In the genomic region with DNA sequence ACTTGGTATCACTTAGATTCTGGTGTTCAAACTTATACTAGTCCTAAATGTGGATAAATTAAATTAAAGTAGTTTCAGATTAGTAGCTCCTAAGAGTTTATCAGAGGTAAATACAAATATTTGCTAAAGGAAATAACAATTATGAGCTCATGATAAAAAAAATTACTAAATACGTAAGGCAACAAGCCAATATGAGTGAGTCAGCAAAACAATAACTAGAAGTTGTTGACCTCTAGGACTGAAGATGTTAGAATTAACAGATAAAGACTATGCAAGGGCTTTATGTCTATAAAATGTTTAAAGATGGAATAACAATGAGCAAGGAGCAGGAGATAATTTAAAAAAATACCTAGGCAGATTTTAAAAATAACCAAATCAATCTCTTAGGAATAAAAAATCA, we compare ENCODE assay signal across 20 cellular contexts.
"Had no signal": no experiment of that assay in that cellular context is flagged by ENCODE, and none has a peak within 500 bp of the region (broad histone marks: within the 10 kb centered on the region; RNA-seq: fewer than 3 reads in every experiment).

No MANE protein-coding gene starts in this region.

- H3K9me3 ChIP-seq: gastroesophageal sphincter, neutrophil, suprapubic skin, thyroid gland, upper lobe of left lung had no signal

- H3K4me1 ChIP-seq: gastroesophageal sphincter, right atrium auricular region, suprapubic skin, thyroid gland, upper lobe of left lung had no signal

- H3K4me3 ChIP-seq: dorsolateral prefrontal cortex, gastroesophageal sphincter, lung, right atrium auricular region, smooth muscle cell, suprapubic skin, thyroid gland, upper lobe of left lung had no signal

- H3K4me2 ChIP-seq: smooth muscle cell had no signal

- H3K27me3 ChIP-seq: gastroesophageal sphincter, neutrophil, right atrium auricular region, suprapubic skin, thyroid gland, upper lobe of left lung had no signal

- H3K36me3 ChIP-seq: gastroesophageal sphincter, neutrophil, right atrium auricular region, suprapubic skin, thyroid gland, upper lobe of left lung had no signal

- ATAC-seq: gastroesophageal sphincter; left colon; left ventricle myocardium superior; naive thymus-derived CD4-positive, alpha-beta T cell; stimulated activated naive CD8-positive, alpha-beta T cell treated with anti-CD3 and anti-CD28 coated beads, Interleukin-15, Interleukin-2, amounts not matched to agents 100 U/mL and 50 U/mL, for 24 hours had no signal

- H3K27ac ChIP-seq: dorsolateral prefrontal cortex, gastroesophageal sphincter, neutrophil, right atrium auricular region, suprapubic skin, thyroid gland, upper lobe of left lung had no signal

- DNase-seq: central memory CD4-positive, alpha-beta T cell; cortex of kidney; dorsolateral prefrontal cortex; effector CD8-positive, alpha-beta T cell; foreskin fibroblast; kidney; left colon; left ventricle myocardium superior; mesendoderm; naive thymus-derived CD4-positive, alpha-beta T cell; stimulated activated CD4-positive, alpha-beta T cell treated with anti-CD3 and anti-CD28 coated beads, Interleukin-2, amount 100 ng/mL, for 48 hours; stimulated activated naive CD8-positive, alpha-beta T cell treated with anti-CD3 and anti-CD28 coated beads, Interleukin-15, Interleukin-2, amounts not matched to agents 100 U/mL and 50 U/mL, for 24 hours; thyroid gland; upper lobe of left lung had no signal
